6 cellular contexts compared by ENCODE assay signal in the genomic region with DNA sequence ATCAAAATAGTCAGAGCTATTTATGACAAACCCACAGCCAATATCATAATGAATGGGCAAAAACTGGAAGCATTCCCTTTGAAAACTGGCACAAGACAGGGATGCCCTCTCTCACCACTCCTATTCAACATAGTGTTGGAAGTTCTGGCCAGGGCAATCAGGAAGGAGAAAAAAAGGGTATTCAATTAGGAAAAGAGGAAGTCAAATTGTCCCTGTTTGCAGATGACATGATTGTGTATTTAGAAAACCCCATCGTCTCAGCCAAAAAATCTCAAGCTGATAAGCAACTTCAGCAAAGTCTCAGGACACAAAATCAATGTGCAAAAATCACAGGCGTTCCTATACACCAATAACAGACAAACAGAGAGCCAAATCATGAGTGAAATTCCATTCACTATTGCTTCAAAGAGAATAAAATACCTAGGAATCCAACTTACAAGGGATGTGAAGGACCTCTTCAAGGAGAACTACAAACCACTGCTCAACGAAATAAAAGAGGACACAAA. TPM values are rescaled to one million over a fixed set of nuclear protein-coding genes. Genes with fewer than 3 reads are reported as not detected.
DNase-seq lines count a peak whose midpoint lies in the region; ATAC-seq, FAIRE-seq and TF ChIP-seq lines count a peak whose summit lies in the region.
"Not testable (repeated sequence)": the region's sequence is repeated elsewhere in the genome, so short reads cannot be mapped to it uniquely, and the experiment has no call there.

No MANE protein-coding gene starts in this region.

- not testable (repeated sequence) for DNase-seq in GM12891 (ENCODE audit: insufficient read length, low spot score); activated CD4-positive, alpha-beta T cell treated with anti-CD3 and anti-CD28 coated beads, Interleukin-2, amount 10 ng/mL, durations not matched to agents 7 days and 5 days; GM12878 (ENCODE audit: low read depth, low spot score); K562 (ENCODE audit: extremely low read depth in 1 of 4, low spot score in 3 of 4)
- DNase-seq in KBM-7 = peak; percentile 14
- peak; percentile 25 for DNase-seq in OCI-M1 (lab: John Stamatoyannopoulos, UW)

- intact Hi-C loops in GM12878 (cut with micrococcal nuclease; ENCODE audit: unreplicated experiment); K562 (cut with micrococcal nuclease): not testable (repeated sequence)

- in situ Hi-C loops in KBM-7 (cut with MboI; ENCODE audit: low pct_unique_long_range_greater_than_20kb, low sequenced_read_pairs); GM12878 (cut with MboI); K562 (cut with MboI): not testable (repeated sequence)

- not testable (repeated sequence) for H3K9me3 ChIP-seq in GM12878 (replicated peaks; ENCODE audit: control insufficient read depth, insufficient read depth, low read length); K562 (replicated peaks; ENCODE audit: control insufficient read depth, insufficient read depth, low read depth, low read length)

- H4K20me1 ChIP-seq in GM12878 (ENCODE audit: control insufficient read depth, insufficient read depth); K562 (replicated peaks; ENCODE audit: control insufficient read depth, insufficient read depth, low read length): not testable (repeated sequence)

- H3K9me3 Mint-ChIP-seq in activated CD4-positive, alpha-beta T cell treated with anti-CD3 and anti-CD28 coated beads, Interleukin-2, amount 10 ng/mL, durations not matched to agents 7 days and 5 days = not testable (repeated sequence)

- not testable (repeated sequence) for H3K9ac ChIP-seq in GM12878 (ENCODE audit: control insufficient read depth, insufficient read depth, low read length); K562 (ENCODE audit: insufficient read depth in 1 of 2, low read depth in 2 of 2, low read length in 2 of 2)

- POLR2A ChIA-PET in activated CD4-positive, alpha-beta T cell treated with anti-CD3 and anti-CD28 coated beads, Interleukin-2, amount 10 ng/mL, durations not matched to agents 7 days and 5 days (lab: Charles Lee); GM12878 (lab: Charles Lee): not testable (repeated sequence)
- POLR2A ChIA-PET in K562 (lab: Yijun Ruan, JAX) = interaction anchor here (1.1 kb wide), 1 partner anchor 15 kb away, joined by 3 read pairs; the partner anchor contains the start of gene KIFAP3

- RAD21 ChIA-PET in GM12878 (lab: Charles Lee; ENCODE audit: unreplicated experiment) = not testable (repeated sequence)

- not testable (repeated sequence) for H3K36me3 ChIP-seq in GM12878 (ENCODE audit: control insufficient read depth in 2 of 2, insufficient read depth in 2 of 2, low read length in 1 of 2); K562 (ENCODE audit: control insufficient read depth, insufficient read depth, low read length)

- not testable (repeated sequence) for TF ChIP-seq CTCF in GM12878 (IDR thresholded peaks at IDR 0.05 in 2 of 3, conservative IDR thresholded peaks at IDR 0.05 in 1 of 3; ENCODE audit: control insufficient read depth in 2 of 3, extremely low read depth in 1 of 3, insufficient read depth in 1 of 3, low read depth in 3 of 3, low read length in 3 of 3); K562 (IDR thresholded peaks at IDR 0.05 in 2 of 3, conservative IDR thresholded peaks at IDR 0.05 in 1 of 3; ENCODE audit: insufficient read depth in 2 of 3, low read depth in 1 of 3, low read length in 3 of 3)

- SMC1A ChIA-PET in GM12878 (lab: Charles Lee; ENCODE audit: uncharacterized antibody, unreplicated experiment) = not testable (repeated sequence)

- not testable (repeated sequence) for TF ChIP-seq EP300 in GM12878 (IDR thresholded peaks at IDR 0.05; ENCODE audit: borderline replicate concordance in 1 of 2, control insufficient read depth in 1 of 2, low read depth in 2 of 2, low read length in 2 of 2); K562 (IDR thresholded peaks at IDR 0.05; ENCODE audit: low read length)

- H3K4me1 ChIP-seq in GM12878 (ENCODE audit: control insufficient read depth, insufficient read depth, low read length); K562 (replicated peaks in 1 of 2; ENCODE audit: control insufficient read depth in 2 of 2, insufficient read depth in 2 of 2, low read length in 2 of 2): not testable (repeated sequence)

- H3K36me3 Mint-ChIP-seq in activated CD4-positive, alpha-beta T cell treated with anti-CD3 and anti-CD28 coated beads, Interleukin-2, amount 10 ng/mL, durations not matched to agents 7 days and 5 days (ENCODE audit: low read depth) = peaks cover 17% of the 10 kb centered on the region

- H3K4me3 ChIP-seq in GM12878, K562: not testable (repeated sequence)

- 76% methylated on average over 3 of the region's 3 CpGs for WGBS in GM12878 (ENCODE audit: insufficient coverage, insufficient replicate concordance, low lambda C conversion rate, missing lambda C conversion rate)
- 2% methylated on average over 2 of the region's 3 CpGs for WGBS in K562 (ENCODE audit: insufficient coverage, low coverage, missing lambda C conversion rate)

- not testable (repeated sequence) for TF ChIP-seq RAD21 in GM12878 (IDR thresholded peaks at IDR 0.05; ENCODE audit: insufficient read depth, low read depth, low read length); K562 (CRISPR knock-in tag; conservative IDR thresholded peaks at IDR 0.05 in 1 of 2, IDR thresholded peaks at IDR 0.05 in 1 of 2)

- not testable (repeated sequence) for H3K27me3 Mint-ChIP-seq in activated CD4-positive, alpha-beta T cell treated with anti-CD3 and anti-CD28 coated beads, Interleukin-2, amount 10 ng/mL, durations not matched to agents 7 days and 5 days

- not testable (repeated sequence) for TF ChIP-seq POLR2A in GM12891 (IDR thresholded peaks at IDR 0.05; ENCODE audit: low read depth, low read length); GM12878 (IDR thresholded peaks at IDR 0.05; ENCODE audit: low read depth, low read length); K562 (conservative IDR thresholded peaks at IDR 0.05)

- not testable (repeated sequence) for FAIRE-seq in GM12891 (lab: Jason Lieb, UNC); GM12878 (lab: Jason Lieb, UNC); K562 (lab: Jason Lieb, UNC)

- not testable (repeated sequence) for H3K4me3 Mint-ChIP-seq in activated CD4-positive, alpha-beta T cell treated with anti-CD3 and anti-CD28 coated beads, Interleukin-2, amount 10 ng/mL, durations not matched to agents 7 days and 5 days

- not testable (repeated sequence) for H3K9me1 ChIP-seq in K562 (ENCODE audit: control insufficient read depth, insufficient read depth, low read length)

- CTCF ChIA-PET in activated CD4-positive, alpha-beta T cell treated with anti-CD3 and anti-CD28 coated beads, Interleukin-2, amount 10 ng/mL, durations not matched to agents 7 days and 5 days (lab: Charles Lee); GM12878 (lab: Yijun Ruan, JAX); K562 (lab: Yijun Ruan, JAX; ENCODE audit: low intra/inter-chr PET ratio): not testable (repeated sequence)

- not testable (repeated sequence) for H3K79me2 ChIP-seq in GM12878 (ENCODE audit: control insufficient read depth, insufficient read depth, low read length); K562 (ENCODE audit: control insufficient read depth, insufficient read depth, low read length)

- not testable (repeated sequence) for H3K4me2 ChIP-seq in GM12878 (ENCODE audit: control insufficient read depth, insufficient read depth); K562 (ENCODE audit: insufficient read depth, low read length)

- H3K27me3 ChIP-seq in GM12878 (replicated peaks in 1 of 2; ENCODE audit: control insufficient read depth in 2 of 2, insufficient read depth in 2 of 2, low read length in 1 of 2); K562 (ENCODE audit: control insufficient read depth in 2 of 2, insufficient read depth in 2 of 2, low read length in 2 of 2): not testable (repeated sequence)

- ATAC-seq in GM12878, K562: not testable (repeated sequence)

- not testable (repeated sequence) for H3K27ac ChIP-seq in GM12878 (ENCODE audit: control insufficient read depth, insufficient read depth); K562 (ENCODE audit: extremely low read depth, low read depth, low read length)

- BruUV-seq in GM12878 (replicated peaks; lab: Mats Ljungman, UMichigan); K562 (replicated peaks; lab: Mats Ljungman, UMichigan): not testable (repeated sequence)

- peak overlapping the region; percentile 38 for H3K27ac Mint-ChIP-seq in activated CD4-positive, alpha-beta T cell treated with anti-CD3 and anti-CD28 coated beads, Interleukin-2, amount 10 ng/mL, durations not matched to agents 7 days and 5 days

- H2AFZ ChIP-seq in GM12878 (ENCODE audit: control insufficient read depth, low read depth, low read length); K562 (ENCODE audit: low read depth, low read length): not testable (repeated sequence)

- not testable (repeated sequence) for H3K4me1 Mint-ChIP-seq in activated CD4-positive, alpha-beta T cell treated with anti-CD3 and anti-CD28 coated beads, Interleukin-2, amount 10 ng/mL, durations not matched to agents 7 days and 5 days

RNA-seq across cellular contexts. Expression of gene KIFAP3, which starts 14.4 kb away (rescaled TPM):
- polyA plus RNA-seq in GM12891 (2012; ENCODE audit: low read depth, missing spikeins) = 9.2 TPM
- 10 to 100 TPM; 21.6 to 24.1 TPM for total RNA-seq in activated CD4-positive, alpha-beta T cell treated with anti-CD3 and anti-CD28 coated beads, Interleukin-2, amount 10 ng/mL, durations not matched to agents 7 days and 5 days
- 223 and 230 TPM in 2 replicates for total RNA-seq in GM12878 (2013; cell fraction: nucleolus; rRNA removed)
- 13.7 and 18.4 TPM in 2 replicates for total RNA-seq in GM12878 (2014; rRNA removed)
- 19.9 and 21.0 TPM in 2 replicates for total RNA-seq in GM12878 (2014; rRNA removed; fragmentation: Illumina TruSeq; extraction: Trizol)
- total RNA-seq in GM12878 (2021) = 18.0 and 20.0 TPM in 2 replicates
- 8.2 TPM for polyA plus RNA-seq in GM12878 (2011; ENCODE audit: low read depth)
- polyA plus RNA-seq in GM12878 (2011; rRNA removed) = 100 and 156 TPM in 2 replicates
- polyA plus RNA-seq in GM12878 (2011; cell fraction: cytosol; rRNA removed) = 27.3 and 36.9 TPM in 2 replicates
- polyA plus RNA-seq in GM12878 (2011; cell fraction: nucleus; rRNA removed) = 45.0 and 52.1 TPM in 2 replicates
- 9.7 and 15.7 TPM in 2 replicates for polyA plus RNA-seq in GM12878 (2012)
- 20.9 and 25.1 TPM in 2 replicates for polyA plus RNA-seq in GM12878 (2014; fragmentation: Illumina TruSeq; extraction: Trizol)
- polyA plus RNA-seq in GM12878 (2014; fragmentation: Nextera tagmentation; extraction: Ambion mirVana) = 10 to 100 TPM; 15.8 to 16.9 TPM
- polyA plus RNA-seq in GM12878 (2014; rRNA removed) = 12.2 and 13.8 TPM in 2 replicates
- 10 to 100 TPM; 19.8 to 22.7 TPM for polyA plus RNA-seq in GM12878 (2016; fragmentation: Nextera tagmentation; extraction: Ambion mirVana)
- polyA minus RNA-seq in GM12878 (2011; rRNA and poly(A)+ RNA removed) = 59.2 and 96.3 TPM in 2 replicates
- polyA minus RNA-seq in GM12878 (2011; cell fraction: cytosol; rRNA and poly(A)+ RNA removed) = 26.1 and 29.9 TPM in 2 replicates
- polyA minus RNA-seq in GM12878 (2011; cell fraction: nucleus; rRNA and poly(A)+ RNA removed) = 63.2 and 80.5 TPM in 2 replicates
- 2.1 and 12.0 TPM in 2 replicates for total RNA-seq in K562 (2011; cell fraction: chromatin; rRNA removed; ENCODE audit: low replicate concordance)
- 1.5 and 1.8 TPM in 2 replicates for total RNA-seq in K562 (2011; cell fraction: nucleolus; rRNA removed)
- total RNA-seq in K562 (2011; cell fraction: nucleoplasm; rRNA removed) = 3.7 and 3.9 TPM in 2 replicates
- total RNA-seq in K562 (2014; rRNA removed) = 7.1 and 8.8 TPM in 2 replicates
- 17.5 and 19.1 TPM in 2 replicates for total RNA-seq in K562 (2014; rRNA removed; fragmentation: Illumina TruSeq; extraction: Trizol)
- 10.2 and 10.7 TPM in 2 replicates for total RNA-seq in K562 (2015; rRNA removed; fragmentation: Illumina TruSeq; extraction: Trizol)
- 12.1 and 13.0 TPM in 2 replicates for total RNA-seq in K562 (2021)
- polyA plus RNA-seq in K562 (2011; rRNA removed) = 5.6 and 10.0 TPM in 2 replicates
- polyA plus RNA-seq in K562 (2011; cell fraction: cytosol; rRNA removed) = 1.8 and 3.7 TPM in 2 replicates
- 2.1 and 3.2 TPM in 2 replicates for polyA plus RNA-seq in K562 (2011; cell fraction: nucleus; rRNA removed)
- polyA plus RNA-seq in K562 (2012) = 12.5 and 14.7 TPM in 2 replicates
- polyA plus RNA-seq in K562 (2014; fragmentation: Illumina TruSeq; extraction: Trizol) = 12.6 and 14.8 TPM in 2 replicates
- polyA plus RNA-seq in K562 (2014; fragmentation: Nextera tagmentation; extraction: Ambion mirVana) = 10 to 100 TPM; 11.7 to 16.3 TPM
- 8.2 and 11.8 TPM in 2 replicates for polyA plus RNA-seq in K562 (2014; rRNA removed)
- polyA minus RNA-seq in K562 (2011; rRNA and poly(A)+ RNA removed) = 15.8 and 17.9 TPM in 2 replicates
- polyA minus RNA-seq in K562 (2011; cell fraction: cytosol; rRNA and poly(A)+ RNA removed) = 5.0 and 6.5 TPM in 2 replicates
- 5.8 and 7.8 TPM in 2 replicates for polyA minus RNA-seq in K562 (2011; cell fraction: nucleus; rRNA and poly(A)+ RNA removed)
